14 cellular contexts compared by ENCODE assay signal in the genomic region with DNA sequence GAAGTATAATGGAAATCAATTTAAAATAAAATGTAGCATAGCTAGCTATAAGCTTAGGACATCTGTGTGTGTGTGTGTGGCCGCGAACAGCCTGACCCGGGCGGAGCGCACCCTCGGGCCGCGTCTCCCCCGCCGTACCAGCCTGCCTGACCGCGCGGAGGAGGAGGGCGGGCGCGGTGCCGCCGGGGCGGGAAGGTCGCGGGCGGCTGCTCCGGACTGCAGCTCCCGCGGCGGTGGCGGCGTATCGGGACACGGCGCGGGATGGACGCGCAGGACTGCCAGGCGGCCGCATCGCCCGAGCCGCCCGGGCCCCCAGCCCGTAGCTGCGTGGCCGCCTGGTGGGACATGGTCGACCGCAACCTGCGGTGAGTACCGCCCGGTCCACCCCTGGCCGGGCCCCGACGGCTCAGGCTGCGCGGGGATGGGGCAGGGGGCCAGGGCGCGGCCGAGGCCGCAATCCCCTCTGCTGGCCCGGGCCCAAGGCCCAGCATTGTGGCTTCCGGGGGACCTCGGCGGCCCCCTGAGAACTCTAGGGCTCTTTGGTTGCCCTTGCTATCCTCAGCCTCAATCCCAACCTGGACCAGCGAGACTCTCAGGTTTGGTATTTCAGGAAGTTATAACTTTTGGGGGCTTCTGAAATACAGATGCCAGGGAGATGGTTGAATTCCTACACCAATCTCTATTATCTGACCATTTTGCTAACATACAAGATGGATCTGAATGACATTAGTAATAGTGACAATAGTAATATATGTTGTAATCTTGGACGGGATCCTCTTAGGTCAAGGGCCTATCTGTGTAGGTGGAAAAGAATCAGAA. TPM values are rescaled to one million over a fixed set of nuclear protein-coding genes. Genes with fewer than 3 reads are reported as not detected.
DNase-seq lines count a peak whose midpoint lies in the region; FAIRE-seq and TF ChIP-seq lines count a peak whose summit lies in the region.
"Had no signal": no experiment of that assay in that cellular context is flagged by ENCODE, and none has a peak within 500 bp of the region (broad histone marks: within the 10 kb centered on the region; RNA-seq: fewer than 3 reads in every experiment).

Gene ABHD12B, plus strand, starts transcription at position 140 of the 819 bp plus-strand sequence. Its CDS starts 122 bp downstream, at position 262.

- CTCF ChIA-PET in endothelial cell of umbilical vein (lab: Charles Lee), result interaction anchor here (1.3 to 1.6 kb wide), 2 partner anchors 12 to 13 kb away, joined by 3 to 6 read pairs; no protein-coding TSS in a partner anchor

- no peaks in the 10 kb centered on the region for H4K20me1 ChIP-seq in endothelial cell of umbilical vein (replicated peaks; ENCODE audit: control insufficient read depth, extremely low read depth, insufficient read depth, low read length)

- H3K4me3 Mint-ChIP-seq in activated naive CD8-positive, alpha-beta T cell, result peak within 1 kb of the TSS; percentile 34
- no peak within 1 kb of the TSS for H3K4me3 Mint-ChIP-seq in activated naive CD8-positive, alpha-beta T cell treated with anti-CD3 and anti-CD28 coated beads for 36 hours

- H3K4me3 ChIP-seq in endothelial cell of umbilical vein (replicated peaks in 1 of 3; ENCODE audit: insufficient read depth in 1 of 3, low read depth in 1 of 3, low read length in 3 of 3), result peak within 1 kb of the TSS in 1 of 3 experiments; percentile 31
- peak within 1 kb of the TSS in 1 of 2 donors; percentile 16 for H3K4me3 ChIP-seq in mucosa of rectum (ENCODE audit: low read length in 2 of 2)
- H3K4me3 ChIP-seq in transverse colon, result peak within 1 kb of the TSS in 2 of 4 donors; percentile 20 to 33

- H3K27ac ChIP-seq in endothelial cell of umbilical vein (ENCODE audit: insufficient read depth, low read depth, low read length), result no peak within 1 kb of the TSS
- peak within 1 kb of the TSS; percentile 56 to 67 for H3K27ac ChIP-seq in mucosa of rectum (ENCODE audit: low read depth in 2 of 2, low read length in 2 of 2)
- H3K27ac ChIP-seq in transverse colon, result peak within 1 kb of the TSS in 3 of 4 donors; percentile 7 to 61 (median 12)

- peaks cover 48 to 71% of the 10 kb centered on the region in 2 experiments for H3K27me3 ChIP-seq in endothelial cell of umbilical vein (ENCODE audit: control insufficient read depth in 2 of 2, insufficient read depth in 2 of 2, low read length in 2 of 2)
- H3K27me3 ChIP-seq in mucosa of rectum (ENCODE audit: control insufficient read depth in 2 of 2, insufficient read depth in 2 of 2, low read length in 2 of 2), result peaks cover 3 to 5% of the 10 kb centered on the region in 2 donors
- H3K27me3 ChIP-seq in transverse colon, result peaks cover 29% of the 10 kb centered on the region

- H3K36me3 ChIP-seq in endothelial cell of umbilical vein (ENCODE audit: control insufficient read depth in 2 of 2, extremely low read depth in 1 of 2, insufficient read depth in 2 of 2, low read length in 2 of 2), result no peaks in the 10 kb centered on the region
- no peaks in the 10 kb centered on the region for H3K36me3 ChIP-seq in mucosa of rectum (ENCODE audit: control insufficient read depth in 2 of 2, insufficient read depth in 2 of 2, low read length in 2 of 2)
- H3K36me3 ChIP-seq in transverse colon, result no peaks in the 10 kb centered on the region

- H3K9me1 ChIP-seq in endothelial cell of umbilical vein (replicated peaks; ENCODE audit: control insufficient read depth, extremely low read depth, insufficient read depth, low read length), result no peaks in the 10 kb centered on the region

- BruUV-seq in endothelial cell of umbilical vein (replicated peaks; lab: Mats Ljungman, UMichigan), result no TSS peak

- no peak within 1 kb of the TSS for H3K4me2 ChIP-seq in endothelial cell of umbilical vein (ENCODE audit: insufficient read depth, low read length)

- H3K4me1 Mint-ChIP-seq in activated naive CD8-positive, alpha-beta T cell (ENCODE audit: low read depth), result peaks cover 46% of the 10 kb centered on the region
- peaks cover 35% of the 10 kb centered on the region for H3K4me1 Mint-ChIP-seq in activated naive CD8-positive, alpha-beta T cell treated with anti-CD3 and anti-CD28 coated beads for 36 hours

- peak within 1 kb of the TSS; percentile 61 for H2AFZ ChIP-seq in endothelial cell of umbilical vein (ENCODE audit: low read depth, low read length)

- no peak for TF ChIP-seq EP300 in transverse colon (IDR thresholded peaks at IDR 0.05; ENCODE audit: low read depth)

- peaks cover 61% of the 10 kb centered on the region for H3K27me3 Mint-ChIP-seq in activated naive CD8-positive, alpha-beta T cell
- H3K27me3 Mint-ChIP-seq in activated naive CD8-positive, alpha-beta T cell treated with anti-CD3 and anti-CD28 coated beads for 36 hours, result peaks cover 89% of the 10 kb centered on the region

- dilution Hi-C loops in endothelial cell of umbilical vein (cut with MboI; ENCODE audit: extremely low pct_ligation_motif_present, low sequenced_read_pairs), result no loop called here

- WGBS in transverse colon (ENCODE audit: low coverage in 1 of 2), 2 donors, result 46 to 63% methylated on average over 1 to 42 of the region's 63 CpGs

- H3K9me3 Mint-ChIP-seq in activated naive CD8-positive, alpha-beta T cell (ENCODE audit: low read depth), result no peaks in the 10 kb centered on the region
- H3K9me3 Mint-ChIP-seq in activated naive CD8-positive, alpha-beta T cell treated with anti-CD3 and anti-CD28 coated beads for 36 hours, result no peaks in the 10 kb centered on the region

- H3K9ac ChIP-seq in endothelial cell of umbilical vein (replicated peaks; ENCODE audit: extremely low read depth, insufficient read depth, low read length) (no peak within 1 kb of the TSS), mucosa of rectum (ENCODE audit: low read depth in 1 of 2, low read length in 2 of 2) (peak within 1 kb of the TSS in 1 of 2 donors; percentile 59)

- intact Hi-C loops in endothelial cell of umbilical vein (cut with micrococcal nuclease), result no loop called here
- intact Hi-C loops in transverse colon (cut with DNase I; ENCODE audit: low total_unique reads), result no loop called here

- H3K4me1 ChIP-seq in endothelial cell of umbilical vein (ENCODE audit: control insufficient read depth, extremely low read depth, insufficient read depth, low read length), result no peaks in the 10 kb centered on the region
- H3K4me1 ChIP-seq in mucosa of rectum (ENCODE audit: control insufficient read depth in 2 of 2, insufficient read depth in 2 of 2, low read length in 2 of 2), result peaks cover 3 to 7% of the 10 kb centered on the region in 2 donors
- H3K4me1 ChIP-seq in transverse colon, result peaks cover 0 to 8% (median 3%) of the 10 kb centered on the region in 4 donors

- H3K9me3 ChIP-seq in endothelial cell of umbilical vein (replicated peaks; ENCODE audit: control insufficient read depth, insufficient read depth, low read length), result no peaks in the 10 kb centered on the region
- H3K9me3 ChIP-seq in mucosa of rectum (ENCODE audit: control insufficient read depth in 2 of 2, low read length in 2 of 2), result no peaks in the 10 kb centered on the region
- H3K9me3 ChIP-seq in transverse colon, result no peaks in the 10 kb centered on the region

- POLR2A ChIA-PET in endothelial cell of umbilical vein (lab: Charles Lee), result no interaction called here

- H3K27ac Mint-ChIP-seq in activated naive CD8-positive, alpha-beta T cell, result no peak within 1 kb of the TSS
- H3K27ac Mint-ChIP-seq in activated naive CD8-positive, alpha-beta T cell treated with anti-CD3 and anti-CD28 coated beads for 36 hours, result no peak within 1 kb of the TSS

- no peak for TF ChIP-seq POLR2A in endothelial cell of umbilical vein (IDR thresholded peaks at IDR 0.05; ENCODE audit: low read depth, low read length)
- TF ChIP-seq POLR2A in transverse colon (IDR thresholded peaks at IDR 0.05), result no peak

- DNase-seq in activated naive CD8-positive, alpha-beta T cell treated with anti-CD3 and anti-CD28 coated beads for 36 hours, result no peak
- no peak for DNase-seq in endothelial cell of umbilical vein (ENCODE audit: low read depth, low spot score)
- no peak for DNase-seq in transverse colon
- DNase-seq in NCI-H2081 treated with DMSO at 0.1 percent for 48 hours (lab: John Stamatoyannopoulos, UW), result no peak
- no peak for DNase-seq in NCI-H1092 treated with DMSO at 0.1 percent for 48 hours (lab: John Stamatoyannopoulos, UW)
- no peak for DNase-seq in NCI-H2029 (lab: John Stamatoyannopoulos, UW)
- DNase-seq: ACHN; activated naive CD4-positive, alpha-beta T cell; NCI-H2227 treated with DMSO at 0.1 percent for 48 hours; T-helper 9 cell had no signal

- TF ChIP-seq CTCF in endothelial cell of umbilical vein (IDR thresholded peaks at IDR 0.05; ENCODE audit: extremely low read depth in 1 of 2, insufficient read depth in 1 of 2, low read depth in 1 of 2, low read length in 2 of 2) (no peak), transverse colon (IDR thresholded peaks at IDR 0.05) (no peak)

- no peak for FAIRE-seq in endothelial cell of umbilical vein (lab: Jason Lieb, UNC)
- FAIRE-seq: HTR-8/SVneo had no signal

- H3K36me3 Mint-ChIP-seq in activated naive CD8-positive, alpha-beta T cell, result no peaks in the 10 kb centered on the region
- no peaks in the 10 kb centered on the region for H3K36me3 Mint-ChIP-seq in activated naive CD8-positive, alpha-beta T cell treated with anti-CD3 and anti-CD28 coated beads for 36 hours

- in situ Hi-C loops in transverse colon (cut with MboI; ENCODE audit: low pct_ligation_motif_present in 1 of 4, low pct_unique_long_range_greater_than_20kb in 1 of 4, low sequenced_read_pairs in 3 of 4), result no loop called here

- no peaks in the 10 kb centered on the region for H3K79me2 ChIP-seq in endothelial cell of umbilical vein (ENCODE audit: control insufficient read depth, insufficient read depth, low read length)

TF ChIP-seq in endothelial cell of umbilical vein, 7 proteins besides CTCF, POLR2A, EP300 and RAD21:
- TF ChIP-seq EZH2 (IDR thresholded peaks at IDR 0.05; ENCODE audit: borderline replicate concordance, low read depth, low read length, severe bottlenecking), result peak; percentile 67
- TF ChIP-seq, protein P1, sequence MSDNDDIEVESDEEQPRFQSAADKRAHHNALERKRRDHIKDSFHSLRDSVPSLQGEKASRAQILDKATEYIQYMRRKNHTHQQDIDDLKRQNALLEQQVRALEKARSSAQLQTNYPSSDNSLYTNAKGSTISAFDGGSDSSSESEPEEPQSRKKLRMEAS (IDR thresholded peaks at IDR 0.05; ENCODE audit: insufficient read depth, insufficient read length), result no peak

RNA-seq across cellular contexts. Expression of gene ABHD12B, which starts in this region (rescaled TPM):
- not detected for total RNA-seq in activated naive CD8-positive, alpha-beta T cell treated with anti-CD3 and anti-CD28 coated beads for 36 hours
- total RNA-seq in endothelial cell of umbilical vein, result not detected in 2 replicates
- polyA plus RNA-seq in endothelial cell of umbilical vein, result not detected in 2 replicates
- not detected in 2 replicates for polyA plus RNA-seq in endothelial cell of umbilical vein (2011; cell fraction: cytosol; rRNA removed)
- not detected in 2 replicates for polyA plus RNA-seq in endothelial cell of umbilical vein (2011; cell fraction: nucleus; rRNA removed)
- 0.19 TPM in 1 of 2 replicates, not detected in the other for polyA plus RNA-seq in endothelial cell of umbilical vein (2012)
- not detected in 2 replicates for polyA minus RNA-seq in endothelial cell of umbilical vein
- polyA minus RNA-seq in endothelial cell of umbilical vein (2011; cell fraction: cytosol; rRNA and poly(A)+ RNA removed), result not detected
- polyA minus RNA-seq in endothelial cell of umbilical vein (2011; cell fraction: nucleus; rRNA and poly(A)+ RNA removed), result not detected in 2 replicates
- 1 to 10 TPM in 2 of 4 donors, under 1 TPM in 1, not detected in 1; 0.32 to 7.9 (median 2.5) TPM for total RNA-seq in transverse colon
- total RNA-seq: pulmonary artery endothelial cell had no signal
